In the genomic region with DNA sequence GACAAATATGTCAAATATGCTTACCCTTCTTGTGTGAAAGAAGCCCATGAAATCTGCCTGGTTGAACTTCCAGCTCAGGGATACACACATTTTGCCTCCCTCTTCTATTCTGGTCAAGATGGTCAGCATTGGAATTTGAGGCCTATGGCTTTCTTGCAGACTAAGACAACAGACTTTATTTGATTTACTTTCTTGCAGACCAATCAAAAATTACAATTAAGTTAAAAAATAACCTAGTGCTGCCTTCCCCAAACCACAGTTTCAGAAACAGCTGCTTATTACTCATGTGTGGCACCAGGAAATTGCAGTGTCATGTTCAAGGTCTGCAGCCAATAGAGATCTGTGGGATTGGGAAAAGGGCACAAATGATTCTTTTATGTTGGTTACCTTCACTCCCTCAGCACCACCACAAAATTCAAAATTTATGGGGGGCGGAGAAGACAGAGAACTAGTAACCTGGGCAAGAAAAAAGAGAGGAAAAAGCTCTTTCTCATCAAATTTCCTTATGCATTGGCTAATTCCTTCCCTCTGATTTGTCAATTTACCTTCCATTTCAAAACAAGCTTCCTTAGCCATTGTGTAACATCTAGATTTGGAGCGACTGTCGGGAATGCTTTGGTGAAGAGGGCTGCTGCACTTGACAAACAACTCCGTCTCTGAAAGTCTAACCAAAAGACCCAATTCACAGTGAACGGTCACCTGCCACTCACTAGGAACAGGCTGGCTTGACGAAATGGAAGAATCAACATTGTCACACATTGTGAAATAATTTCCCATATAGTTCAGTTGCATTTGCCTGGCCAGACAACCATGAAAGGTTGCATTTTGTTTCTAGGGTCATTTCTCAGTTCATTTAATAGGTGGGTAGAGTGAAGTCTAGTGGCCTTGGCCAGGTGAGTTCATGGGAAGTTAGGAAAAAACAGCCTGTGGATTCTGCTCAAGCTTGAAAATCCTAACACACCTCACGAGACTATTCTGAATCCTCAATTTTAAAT, we compare ENCODE assay signal across 1 cellular context.
TF ChIP-seq lines count a peak whose summit lies in the region.

No MANE protein-coding gene starts in this region.

TF ChIP-seq in K562, 482 proteins besides CTCF, POLR2A, EP300 and RAD21 (continued from another document):
- TF ChIP-seq FUS (optimal IDR thresholded peaks at IDR 0.05; ENCODE audit: low read depth, low read length) = no peak
- peak; percentile 77 for TF ChIP-seq C11orf30 (IDR thresholded peaks at IDR 0.05; ENCODE audit: low read depth)
- TF ChIP-seq ZNF436 (CRISPR knock-in tag; IDR thresholded peaks at IDR 0.05) = no peak
- TF ChIP-seq TEAD2 (tag; IDR thresholded peaks at IDR 0.05) = no peak
- no peak for TF ChIP-seq ZNF717 (CRISPR knock-in tag; IDR thresholded peaks at IDR 0.05)
- TF ChIP-seq NR4A1 (CRISPR knock-in tag; IDR thresholded peaks at IDR 0.05) = no peak
- TF ChIP-seq NR4A1 (tag; IDR thresholded peaks at IDR 0.05) = no peak
- no peak for TF ChIP-seq GTF2F1 (IDR thresholded peaks at IDR 0.05; ENCODE audit: low read depth, low read length)
- TF ChIP-seq TARDBP (IDR thresholded peaks at IDR 0.05) = no peak
- no peak for TF ChIP-seq SETDB1 (IDR thresholded peaks at IDR 0.05; ENCODE audit: low read length)
- no peak for TF ChIP-seq ARNT (IDR thresholded peaks at IDR 0.05)
- TF ChIP-seq NFE2 (IDR thresholded peaks at IDR 0.05; ENCODE audit: low read depth) = peak; percentile 83
- TF ChIP-seq ZBTB34 (CRISPR knock-in tag; IDR thresholded peaks at IDR 0.05) = no peak
- TF ChIP-seq, protein P1, sequence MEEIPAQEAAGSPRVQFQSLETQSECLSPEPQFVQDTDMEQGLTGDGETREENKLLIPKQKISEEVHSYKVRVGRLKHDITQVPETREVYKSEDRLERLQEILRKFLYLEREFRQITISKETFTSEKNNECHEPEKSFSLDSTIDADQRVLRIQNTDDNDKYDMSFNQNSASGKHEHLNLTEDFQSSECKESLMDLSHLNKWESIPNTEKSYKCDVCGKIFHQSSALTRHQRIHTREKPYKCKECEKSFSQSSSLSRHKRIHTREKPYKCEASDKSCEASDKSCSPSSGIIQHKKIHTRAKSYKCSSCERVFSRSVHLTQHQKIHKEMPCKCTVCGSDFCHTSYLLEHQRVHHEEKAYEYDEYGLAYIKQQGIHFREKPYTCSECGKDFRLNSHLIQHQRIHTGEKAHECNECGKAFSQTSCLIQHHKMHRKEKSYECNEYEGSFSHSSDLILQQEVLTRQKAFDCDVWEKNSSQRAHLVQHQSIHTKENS (CRISPR knock-in tag; IDR thresholded peaks at IDR 0.05) = no peak
- no peak for TF ChIP-seq SMARCA5 (IDR thresholded peaks at IDR 0.05)
- TF ChIP-seq CEBPG (CRISPR knock-in tag; IDR thresholded peaks at IDR 0.05) = no peak
- no peak for TF ChIP-seq CEBPG (tag; conservative IDR thresholded peaks at IDR 0.05 in 1 of 2, IDR thresholded peaks at IDR 0.05 in 1 of 2)
- TF ChIP-seq ZBED1 (IDR thresholded peaks at IDR 0.05) = no peak
- TF ChIP-seq HEY1 (CRISPR knock-in tag; IDR thresholded peaks at IDR 0.05; ENCODE audit: borderline replicate concordance) = no peak
- TF ChIP-seq NR2C2 (CRISPR knock-in tag; IDR thresholded peaks at IDR 0.05) = no peak
- TF ChIP-seq NR2C2 (tag; IDR thresholded peaks at IDR 0.05) = no peak
- no peak for TF ChIP-seq ILF3 (IDR thresholded peaks at IDR 0.05; ENCODE audit: borderline replicate concordance)
- TF ChIP-seq MAFF (IDR thresholded peaks at IDR 0.05; ENCODE audit: low read length) = peak; percentile 50; the same call in 1 of the 2 replicates
- TF ChIP-seq HDAC2 (IDR thresholded peaks at IDR 0.05) = no peak
- no peak for TF ChIP-seq KAT2B (IDR thresholded peaks at IDR 0.05; ENCODE audit: low read depth, low read length)
- TF ChIP-seq HDAC3 (IDR thresholded peaks at IDR 0.05; ENCODE audit: borderline replicate concordance, partially characterized antibody) = no peak
- TF ChIP-seq KHSRP (IDR thresholded peaks at IDR 0.05) = no peak
- no peak for TF ChIP-seq ZNF561 (CRISPR knock-in tag; conservative IDR thresholded peaks at IDR 0.05)
- no peak for TF ChIP-seq HMG20B (CRISPR knock-in tag; IDR thresholded peaks at IDR 0.05)
- no peak for TF ChIP-seq MTF1 (CRISPR knock-in tag; IDR thresholded peaks at IDR 0.05; ENCODE audit: borderline replicate concordance)
- no peak for TF ChIP-seq ZNF23 (CRISPR knock-in tag; IDR thresholded peaks at IDR 0.05)
- TF ChIP-seq ZNF764 (CRISPR knock-in tag; IDR thresholded peaks at IDR 0.05; ENCODE audit: low read depth) = no peak
- TF ChIP-seq, protein P2, sequence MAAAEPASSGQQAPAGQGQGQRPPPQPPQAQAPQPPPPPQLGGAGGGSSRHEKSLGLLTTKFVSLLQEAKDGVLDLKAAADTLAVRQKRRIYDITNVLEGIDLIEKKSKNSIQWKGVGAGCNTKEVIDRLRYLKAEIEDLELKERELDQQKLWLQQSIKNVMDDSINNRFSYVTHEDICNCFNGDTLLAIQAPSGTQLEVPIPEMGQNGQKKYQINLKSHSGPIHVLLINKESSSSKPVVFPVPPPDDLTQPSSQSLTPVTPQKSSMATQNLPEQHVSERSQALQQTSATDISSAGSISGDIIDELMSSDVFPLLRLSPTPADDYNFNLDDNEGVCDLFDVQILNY (CRISPR knock-in tag; IDR thresholded peaks at IDR 0.05) = no peak
- TF ChIP-seq MAFG (tag; conservative IDR thresholded peaks at IDR 0.05) = peak; percentile 82
- no peak for TF ChIP-seq SMARCB1 (IDR thresholded peaks at IDR 0.05; ENCODE audit: insufficient read length, low read depth)
- TF ChIP-seq, protein P3, sequence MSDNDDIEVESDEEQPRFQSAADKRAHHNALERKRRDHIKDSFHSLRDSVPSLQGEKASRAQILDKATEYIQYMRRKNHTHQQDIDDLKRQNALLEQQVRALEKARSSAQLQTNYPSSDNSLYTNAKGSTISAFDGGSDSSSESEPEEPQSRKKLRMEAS (CRISPR knock-in tag; IDR thresholded peaks at IDR 0.05) = no peak
- no peak for TF ChIP-seq MBD2 (IDR thresholded peaks at IDR 0.05; ENCODE audit: borderline replicate concordance, low read depth)
- no peak for TF ChIP-seq BCOR (IDR thresholded peaks at IDR 0.05)
- TF ChIP-seq MEF2D (tag; conservative IDR thresholded peaks at IDR 0.05; ENCODE audit: low read depth) = no peak
- no peak for TF ChIP-seq TCF3 (CRISPR knock-in tag; IDR thresholded peaks at IDR 0.05)
- TF ChIP-seq GTF2B (IDR thresholded peaks at IDR 0.05; ENCODE audit: extremely low read depth, insufficient read length) = no peak
- no peak for TF ChIP-seq NR1H2 (CRISPR knock-in tag; IDR thresholded peaks at IDR 0.05)
- TF ChIP-seq SRSF9 (IDR thresholded peaks at IDR 0.05; ENCODE audit: borderline replicate concordance, low read depth, low read length) = no peak
- no peak for TF ChIP-seq KDM1A (IDR thresholded peaks at IDR 0.05)
- TF ChIP-seq, protein P4, sequence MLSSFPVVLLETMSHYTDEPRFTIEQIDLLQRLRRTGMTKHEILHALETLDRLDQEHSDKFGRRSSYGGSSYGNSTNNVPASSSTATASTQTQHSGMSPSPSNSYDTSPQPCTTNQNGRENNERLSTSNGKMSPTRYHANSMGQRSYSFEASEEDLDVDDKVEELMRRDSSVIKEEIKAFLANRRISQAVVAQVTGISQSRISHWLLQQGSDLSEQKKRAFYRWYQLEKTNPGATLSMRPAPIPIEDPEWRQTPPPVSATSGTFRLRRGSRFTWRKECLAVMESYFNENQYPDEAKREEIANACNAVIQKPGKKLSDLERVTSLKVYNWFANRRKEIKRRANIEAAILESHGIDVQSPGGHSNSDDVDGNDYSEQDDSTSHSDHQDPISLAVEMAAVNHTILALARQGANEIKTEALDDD (IDR thresholded peaks at IDR 0.05) = no peak
- TF ChIP-seq THRB (CRISPR knock-in tag; conservative IDR thresholded peaks at IDR 0.05) = no peak
- TF ChIP-seq ZNF444 (CRISPR knock-in tag; IDR thresholded peaks at IDR 0.05) = no peak
- no peak for TF ChIP-seq ZNF224 (CRISPR knock-in tag; IDR thresholded peaks at IDR 0.05)
- no peak for TF ChIP-seq BRF2 (IDR thresholded peaks at IDR 0.05; ENCODE audit: borderline replicate concordance, insufficient read depth, insufficient read length)
- no peak for TF ChIP-seq DIDO1 (tag; IDR thresholded peaks at IDR 0.05; ENCODE audit: low read depth)
- TF ChIP-seq ZNF384 (IDR thresholded peaks at IDR 0.05; ENCODE audit: low read depth, low read length) = no peak
- 0 out of 2 replicates have a peak, but pooled peaks have one; percentile 17 for TF ChIP-seq FOSL1 (tag; conservative IDR thresholded peaks at IDR 0.05)
- TF ChIP-seq, protein P5, sequence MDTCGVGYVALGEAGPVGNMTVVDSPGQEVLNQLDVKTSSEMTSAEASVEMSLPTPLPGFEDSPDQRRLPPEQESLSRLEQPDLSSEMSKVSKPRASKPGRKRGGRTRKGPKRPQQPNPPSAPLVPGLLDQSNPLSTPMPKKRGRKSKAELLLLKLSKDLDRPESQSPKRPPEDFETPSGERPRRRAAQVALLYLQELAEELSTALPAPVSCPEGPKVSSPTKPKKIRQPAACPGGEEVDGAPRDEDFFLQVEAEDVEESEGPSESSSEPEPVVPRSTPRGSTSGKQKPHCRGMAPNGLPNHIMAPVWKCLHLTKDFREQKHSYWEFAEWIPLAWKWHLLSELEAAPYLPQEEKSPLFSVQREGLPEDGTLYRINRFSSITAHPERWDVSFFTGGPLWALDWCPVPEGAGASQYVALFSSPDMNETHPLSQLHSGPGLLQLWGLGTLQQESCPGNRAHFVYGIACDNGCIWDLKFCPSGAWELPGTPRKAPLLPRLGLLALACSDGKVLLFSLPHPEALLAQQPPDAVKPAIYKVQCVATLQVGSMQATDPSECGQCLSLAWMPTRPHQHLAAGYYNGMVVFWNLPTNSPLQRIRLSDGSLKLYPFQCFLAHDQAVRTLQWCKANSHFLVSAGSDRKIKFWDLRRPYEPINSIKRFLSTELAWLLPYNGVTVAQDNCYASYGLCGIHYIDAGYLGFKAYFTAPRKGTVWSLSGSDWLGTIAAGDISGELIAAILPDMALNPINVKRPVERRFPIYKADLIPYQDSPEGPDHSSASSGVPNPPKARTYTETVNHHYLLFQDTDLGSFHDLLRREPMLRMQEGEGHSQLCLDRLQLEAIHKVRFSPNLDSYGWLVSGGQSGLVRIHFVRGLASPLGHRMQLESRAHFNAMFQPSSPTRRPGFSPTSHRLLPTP (IDR thresholded peaks at IDR 0.05; ENCODE audit: borderline replicate concordance, extremely low read depth, insufficient read length) = no peak
- no peak for TF ChIP-seq ZNF408 (CRISPR knock-in tag; IDR thresholded peaks at IDR 0.05; ENCODE audit: low read depth)
- TF ChIP-seq ADNP (tag; IDR thresholded peaks at IDR 0.05) = no peak
- TF ChIP-seq THAP12 (CRISPR knock-in tag; IDR thresholded peaks at IDR 0.05) = no peak
- no peak for TF ChIP-seq RBM34 (IDR thresholded peaks at IDR 0.05; ENCODE audit: borderline replicate concordance, insufficient read depth, low read length)
TF ChIP-seq in K562: peak in this region for 11.
